1 cellular context compared by ENCODE assay signal in genomic region chr11:93072236-93072635, GRCh38.
TF ChIP-seq lines count a peak whose summit lies in the region.

No MANE protein-coding gene starts in this region.

TF ChIP-seq in WTC11, 78 proteins besides CTCF, POLR2A, EP300 and RAD21 (continued from another document):
- TF ChIP-seq AR (CRISPR knock-in tag; IDR thresholded peaks at IDR 0.05) (no peak), ZNF416 (CRISPR knock-in tag; IDR thresholded peaks at IDR 0.05) (no peak), FOXJ3 (CRISPR knock-in tag; IDR thresholded peaks at IDR 0.05; ENCODE audit: borderline replicate concordance) (no peak), STAT6 (CRISPR knock-in tag; conservative IDR thresholded peaks at IDR 0.05; ENCODE audit: low read depth) (no peak), ZNF423 (CRISPR knock-in tag; IDR thresholded peaks at IDR 0.05) (no peak), TCF7 (CRISPR knock-in tag; IDR thresholded peaks at IDR 0.05; ENCODE audit: low read depth) (no peak), ZNF232 (CRISPR knock-in tag; IDR thresholded peaks at IDR 0.05) (no peak), JUN (CRISPR knock-in tag; IDR thresholded peaks at IDR 0.05) (no peak), EMX1 (CRISPR knock-in tag; IDR thresholded peaks at IDR 0.05) (no peak), CREB1 (CRISPR knock-in tag; IDR thresholded peaks at IDR 0.05) (no peak), CBFB (CRISPR knock-in tag; IDR thresholded peaks at IDR 0.05; ENCODE audit: low read depth) (no peak), ZNF281 (CRISPR knock-in tag; IDR thresholded peaks at IDR 0.05) (no peak), ATF3 (CRISPR knock-in tag; conservative IDR thresholded peaks at IDR 0.05) (no peak), NR2C2 (CRISPR knock-in tag; IDR thresholded peaks at IDR 0.05) (no peak), ZNF425 (CRISPR knock-in tag; conservative IDR thresholded peaks at IDR 0.05) (no peak), ZNF121 (CRISPR knock-in tag; IDR thresholded peaks at IDR 0.05) (no peak)
